ENCODE assay signal across 8 cellular contexts in genomic region chr5:126101901-126102300, GRCh38.
"Had no signal": no experiment of that assay in that cellular context is flagged by ENCODE, and none has a peak within 500 bp of the region (broad histone marks: within the 10 kb centered on the region; RNA-seq: fewer than 3 reads in every experiment).

No MANE protein-coding gene starts in this region.

- H3K27ac Mint-ChIP-seq: HFFc6 had no signal

- DNase-seq: GM23248, GOT3, H7, HFFc6, IMR-90, KG1 had no signal

- ATAC-seq: HCT116, K562 had no signal

- H3K4me3 Mint-ChIP-seq: HFFc6 had no signal
